8 cellular contexts compared by ENCODE assay signal in the genomic region with DNA sequence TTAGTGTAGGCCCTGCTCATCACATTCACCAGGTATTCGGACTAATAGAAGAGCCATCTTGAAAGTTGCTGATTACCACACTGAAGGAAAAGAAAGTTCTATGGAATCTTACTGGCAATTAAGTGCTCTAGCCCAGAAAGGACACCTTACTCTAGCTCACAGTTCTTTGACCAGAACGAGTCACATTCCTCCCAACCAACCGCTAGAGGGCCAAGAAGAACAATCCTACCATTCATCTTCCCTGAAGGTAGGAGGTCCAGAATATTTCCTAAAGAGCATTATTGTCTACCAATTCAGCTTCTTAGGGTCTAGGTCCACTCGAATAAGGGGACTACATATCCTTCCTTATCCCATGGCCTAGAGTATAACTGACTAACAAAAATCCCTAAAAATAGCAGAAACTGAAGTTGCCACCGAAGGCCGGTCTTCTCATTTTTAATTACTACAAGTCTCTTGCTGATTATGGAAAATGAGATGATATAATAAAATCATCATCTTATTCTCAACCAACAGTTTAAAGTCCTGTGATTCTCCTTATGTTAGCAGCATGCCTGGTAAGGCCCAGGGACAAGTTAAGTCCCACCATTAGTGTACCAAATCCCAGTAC. TPM values are rescaled to one million over a fixed set of nuclear protein-coding genes. Genes with fewer than 3 reads are reported as not detected.
DNase-seq lines count a peak whose midpoint lies in the region; ATAC-seq and TF ChIP-seq lines count a peak whose summit lies in the region.

No MANE protein-coding gene starts in this region.

- H3K9ac ChIP-seq in adipocyte (ENCODE audit: low read length), result no peak overlapping the region

- intact Hi-C loops in stomach (cut with DNase I; ENCODE audit: low total_unique reads), result loop anchor here (10.0 kb wide), 1 partner anchor 59 kb away; no protein-coding TSS in a partner anchor

- H3K27me3 Mint-ChIP-seq in activated naive CD8-positive, alpha-beta T cell treated with anti-CD3 and anti-CD28 coated beads, Interleukin-2, amount 50 U/mL, for 24 hours, result peaks cover 17% of the 10 kb centered on the region
- H3K27me3 Mint-ChIP-seq in activated naive CD8-positive, alpha-beta T cell treated with anti-CD3 and anti-CD28 coated beads for 36 hours, result peaks cover 17% of the 10 kb centered on the region

- H3K36me3 Mint-ChIP-seq in activated naive CD8-positive, alpha-beta T cell treated with anti-CD3 and anti-CD28 coated beads, Interleukin-2, amount 50 U/mL, for 24 hours (ENCODE audit: low read depth), result no peaks in the 10 kb centered on the region
- no peaks in the 10 kb centered on the region for H3K36me3 Mint-ChIP-seq in activated naive CD8-positive, alpha-beta T cell treated with anti-CD3 and anti-CD28 coated beads for 36 hours

- H3K27me3 ChIP-seq in adipocyte (replicated peaks; ENCODE audit: control insufficient read depth, insufficient read depth, low read length), result no peaks in the 10 kb centered on the region
- no peaks in the 10 kb centered on the region for H3K27me3 ChIP-seq in stomach

- H3K9me3 ChIP-seq in adipocyte (ENCODE audit: control insufficient read depth, low read length), result no peaks in the 10 kb centered on the region
- no peaks in the 10 kb centered on the region for H3K9me3 ChIP-seq in stomach

- TF ChIP-seq CTCF in LNCaP clone FGC (IDR thresholded peaks at IDR 0.05; ENCODE audit: control insufficient read depth, extremely low read depth, insufficient read depth) (peak; percentile 77), stomach (IDR thresholded peaks at IDR 0.05) (peak in 5 of 7 experiments; percentile 42 to 69 (median 64))

- TF ChIP-seq EP300 in stomach (IDR thresholded peaks at IDR 0.05), result no peak

- peak; percentile 12 for DNase-seq in activated naive CD8-positive, alpha-beta T cell treated with anti-CD3 and anti-CD28 coated beads, Interleukin-2, amount 50 U/mL, for 24 hours
- no peak for DNase-seq in activated naive CD8-positive, alpha-beta T cell treated with anti-CD3 and anti-CD28 coated beads for 36 hours
- no peak for DNase-seq in LNCaP clone FGC (ENCODE audit: low read depth)
- DNase-seq in adipocyte (ENCODE audit: low read depth), result peak; percentile 75
- peak; percentile 48 for DNase-seq in hepatic stellate cell (ENCODE audit: low spot score)
- DNase-seq in stomach, result no peak
- DNase-seq in activated gamma-delta T cell treated with Interleukin-2 at 50 U/mL for 16 hours, result no peak

- H3K4me3 Mint-ChIP-seq in activated naive CD8-positive, alpha-beta T cell treated with anti-CD3 and anti-CD28 coated beads, Interleukin-2, amount 50 U/mL, for 24 hours, result no peak overlapping the region
- H3K4me3 Mint-ChIP-seq in activated naive CD8-positive, alpha-beta T cell treated with anti-CD3 and anti-CD28 coated beads for 36 hours, result no peak overlapping the region

- no peaks in the 10 kb centered on the region for H3K4me1 Mint-ChIP-seq in activated naive CD8-positive, alpha-beta T cell treated with anti-CD3 and anti-CD28 coated beads, Interleukin-2, amount 50 U/mL, for 24 hours
- H3K4me1 Mint-ChIP-seq in activated naive CD8-positive, alpha-beta T cell treated with anti-CD3 and anti-CD28 coated beads for 36 hours, result no peaks in the 10 kb centered on the region

- H3K4me3 ChIP-seq in LNCaP clone FGC (ENCODE audit: low read depth, low read length) (no peak overlapping the region), adipocyte (ENCODE audit: low read length) (no peak overlapping the region), stomach (no peak overlapping the region)

- H3K36me3 ChIP-seq in adipocyte (ENCODE audit: control insufficient read depth, insufficient read depth, low read length, severe bottlenecking) (no peaks in the 10 kb centered on the region), stomach (no peaks in the 10 kb centered on the region)

- ATAC-seq in activated naive CD8-positive, alpha-beta T cell treated with anti-CD3 and anti-CD28 coated beads, Interleukin-2, amount 50 U/mL, for 24 hours, result peak; percentile 49
- peak; percentile 80 for ATAC-seq in GM21737 (IDR thresholded peaks at IDR 0.05; ENCODE audit: unreplicated experiment)

- H3K27ac ChIP-seq in stomach, result no peak overlapping the region

- 37 to 40% (median 39%) methylated on average over 6 of the region's 6 CpGs for WGBS in stomach, 5 donors

- no peak overlapping the region for H3K27ac Mint-ChIP-seq in activated naive CD8-positive, alpha-beta T cell treated with anti-CD3 and anti-CD28 coated beads, Interleukin-2, amount 50 U/mL, for 24 hours
- H3K27ac Mint-ChIP-seq in activated naive CD8-positive, alpha-beta T cell treated with anti-CD3 and anti-CD28 coated beads for 36 hours, result no peak overlapping the region

- H3K4me1 ChIP-seq in adipocyte (ENCODE audit: control insufficient read depth, insufficient read depth, low read length) (no peaks in the 10 kb centered on the region), stomach (no peaks in the 10 kb centered on the region)

- TF ChIP-seq POLR2A in stomach (IDR thresholded peaks at IDR 0.05), result no peak

- H3K9me3 Mint-ChIP-seq in activated naive CD8-positive, alpha-beta T cell treated with anti-CD3 and anti-CD28 coated beads, Interleukin-2, amount 50 U/mL, for 24 hours, result no peaks in the 10 kb centered on the region
- H3K9me3 Mint-ChIP-seq in activated naive CD8-positive, alpha-beta T cell treated with anti-CD3 and anti-CD28 coated beads for 36 hours, result no peaks in the 10 kb centered on the region

RNA-seq across cellular contexts. Expression of a gene that starts 2.7 kb away (rescaled TPM):
- total RNA-seq in activated naive CD8-positive, alpha-beta T cell treated with anti-CD3 and anti-CD28 coated beads for 36 hours, result not detected
- total RNA-seq in stomach, result 1 to 10 TPM in 1 of 5 donors, not detected in 4; 1.8 TPM
- polyA plus RNA-seq in stomach, result 1 to 10 TPM; 1.4 to 3.2 (median 2.6) TPM

Comparison
In these comparisons a context has a peak if more than half of its experiments do, and no peak if none do; other contexts are left out.
1. DNase-seq: peak in activated naive CD8-positive, alpha-beta T cell treated with anti-CD3 and anti-CD28 coated beads, Interleukin-2, amount 50 U/mL, for 24 hours (single experiment), adipocyte (single experiment) and hepatic stellate cell (single experiment); none in activated naive CD8-positive, alpha-beta T cell treated with anti-CD3 and anti-CD28 coated beads for 36 hours (single experiment), LNCaP clone FGC (single experiment), stomach (single experiment) and activated gamma-delta T cell treated with Interleukin-2 at 50 U/mL for 16 hours (single experiment).